ENCODE assay signal across 9 cellular contexts in genomic region chr15:78758084-78758483, GRCh38. TPM values are rescaled to one million over a fixed set of nuclear protein-coding genes. Genes with fewer than 3 reads are reported as not detected.
A peak's percentile ranks its signal among the peaks of the same experiment; 100 is the strongest.
DNase-seq lines count a peak whose midpoint lies in the region; ATAC-seq and TF ChIP-seq lines count a peak whose summit lies in the region.
"Not testable (repeated sequence)": the region's sequence is repeated elsewhere in the genome, so short reads cannot be mapped to it uniquely, and the experiment has no call there.
"Had no signal": no experiment of that assay in that cellular context is flagged by ENCODE, and none has a peak within 500 bp of the region (broad histone marks: within the 10 kb centered on the region; RNA-seq: fewer than 3 reads in every experiment).

No MANE protein-coding gene starts in this region.

- TF ChIP-seq POLR2A in spleen (IDR thresholded peaks at IDR 0.05), result not testable (repeated sequence)

- not testable (repeated sequence) for H4K8ac ChIP-seq in mesenchymal stem cell (ENCODE audit: low read length)

- H3K27ac Mint-ChIP-seq in osteocyte (ENCODE audit: unreplicated experiment), result peak overlapping the region; percentile 38

- not testable (repeated sequence) for H3K36me3 Mint-ChIP-seq in osteocyte (ENCODE audit: unreplicated experiment)

- H3K4me1 ChIP-seq in BLaER1 (peaks cover 94% of the 10 kb centered on the region), Karpas-422 (ENCODE audit: low read length) (peaks cover 64% of the 10 kb centered on the region), RWPE2 (ENCODE audit: insufficient read depth, poor library complexity, severe bottlenecking) (peaks cover 15% of the 10 kb centered on the region), ascending aorta (peaks cover 17 to 31% of the 10 kb centered on the region in 2 donors), mesenchymal stem cell (ENCODE audit: control insufficient read depth, insufficient read depth, low read depth, low read length) (peaks cover 63% of the 10 kb centered on the region), spleen (peaks cover 38 to 73% (median 57%) of the 10 kb centered on the region in 6 donors)

- not testable (repeated sequence) for ATAC-seq in RWPE2 (ENCODE audit: low read depth); left cardiac atrium

- not testable (repeated sequence) for H3K9me3 ChIP-seq in BLaER1; Karpas-422 (ENCODE audit: low read length); RWPE2 (ENCODE audit: severe bottlenecking); ascending aorta; mesenchymal stem cell (ENCODE audit: control insufficient read depth, low read length); spleen

- peak overlapping the region in 1 of 2 experiments; percentile 15 for H2BK12ac ChIP-seq in mesenchymal stem cell (ENCODE audit: low read length in 2 of 2)

- not testable (repeated sequence) for H3K18ac ChIP-seq in mesenchymal stem cell (ENCODE audit: low read depth in 1 of 2, low read length in 2 of 2)

- not testable (repeated sequence) for H4K20me1 ChIP-seq in BLaER1; Karpas-422 (ENCODE audit: insufficient read depth, low read depth, low read length)

- not testable (repeated sequence) for H2BK120ac ChIP-seq in mesenchymal stem cell (ENCODE audit: low read depth, low read length)

- not testable (repeated sequence) for H3K27me3 ChIP-seq in BLaER1; Karpas-422 (ENCODE audit: low read length); RWPE2 (ENCODE audit: insufficient read depth, poor library complexity, severe bottlenecking); ascending aorta; mesenchymal stem cell (ENCODE audit: control insufficient read depth in 1 of 2, insufficient read depth in 1 of 2, low read length in 2 of 2); spleen (replicated peaks in 1 of 7)

- not testable (repeated sequence) for H3K9me2 ChIP-seq in Karpas-422 (replicated peaks; ENCODE audit: insufficient read depth, low read length)

- over 99% methylated on average over 6 of the region's 8 CpGs for WGBS in mesenchymal stem cell
- WGBS in spleen, 5 donors, result 87 to 97% (median 92%) methylated on average over 7 to 8 of the region's 8 CpGs

- H4K91ac ChIP-seq in mesenchymal stem cell (ENCODE audit: low read length), result peak overlapping the region; percentile 39

- not testable (repeated sequence) for H3K36me3 ChIP-seq in BLaER1; Karpas-422 (ENCODE audit: insufficient read depth, low read length); RWPE2 (ENCODE audit: low read depth); ascending aorta; mesenchymal stem cell (ENCODE audit: control insufficient read depth in 1 of 2, insufficient read depth in 2 of 2, low read depth in 1 of 2, low read length in 2 of 2); spleen

- H3K79me2 ChIP-seq in Karpas-422 (ENCODE audit: low read length), result not testable (repeated sequence)

- H3K27ac ChIP-seq in BLaER1 (peak overlapping the region; percentile 98), Karpas-422 (ENCODE audit: low read length) (peak overlapping the region; percentile 99), RWPE2 (ENCODE audit: poor library complexity, severe bottlenecking) (peak overlapping the region; percentile 84), ascending aorta (peak overlapping the region; percentile 78), spleen (peak overlapping the region in 3 of 8 donors; percentile 73 to 84 (median 80))
- H3K27ac ChIP-seq in mesenchymal stem cell (ENCODE audit: low read length, poor library complexity, severe bottlenecking), result not testable (repeated sequence)

- not testable (repeated sequence) for H2AFZ ChIP-seq in Karpas-422 (ENCODE audit: low read length); mesenchymal stem cell (ENCODE audit: low read depth, low read length)

- peak overlapping the region; percentile 82; the same call in 1 of the 2 replicates for H3K9ac ChIP-seq in BLaER1
- H3K9ac ChIP-seq in Karpas-422 (ENCODE audit: low read length), result peak overlapping the region; percentile 76
- H3K9ac ChIP-seq in mesenchymal stem cell (ENCODE audit: low read length), result not testable (repeated sequence)

- H3K23ac ChIP-seq in mesenchymal stem cell (ENCODE audit: low read length in 2 of 2), result not testable (repeated sequence)

- H3K4me1 Mint-ChIP-seq in osteocyte (ENCODE audit: unreplicated experiment), result peaks cover 61% of the 10 kb centered on the region

- H3K9me3 Mint-ChIP-seq in osteocyte (ENCODE audit: unreplicated experiment), result not testable (repeated sequence)

- peak; percentile 52 for DNase-seq in Karpas-422
- DNase-seq in RWPE2 (ENCODE audit: low spot score), result peak; percentile 52
- DNase-seq in ascending aorta (ENCODE audit: low spot score in 2 of 2); mesenchymal stem cell; osteocyte (ENCODE audit: extremely low spot score, unreplicated experiment): not testable (repeated sequence)
- peak; percentile 12 for DNase-seq in left cardiac atrium
- DNase-seq in spleen, result peak; percentile 63

- H3K14ac ChIP-seq in mesenchymal stem cell (ENCODE audit: low read length in 2 of 2), result not testable (repeated sequence)

- not testable (repeated sequence) for H3K27me3 Mint-ChIP-seq in osteocyte (ENCODE audit: unreplicated experiment)

- intact Hi-C loops in ascending aorta (cut with DNase I), result loop anchor here (5.0 to 10.0 kb wide), 4 partner anchors 54 to 227 kb away; partner anchors contain the start of gene ADAMTS7
- intact Hi-C loops in left cardiac atrium (cut with DNase I), result loop anchor here in 1 of 2 donors (10.0 kb wide), 1 partner anchor 117 kb away; the partner anchor contains the start of gene MORF4L1
- intact Hi-C loops in spleen (cut with DNase I; ENCODE audit: low total_unique reads), result not testable (repeated sequence)

- H3K4me3 Mint-ChIP-seq in osteocyte (ENCODE audit: unreplicated experiment), result not testable (repeated sequence)

- H3K4me3 ChIP-seq in BLaER1 (peak overlapping the region; percentile 53; the same call in 1 of the 2 replicates), Karpas-422 (ENCODE audit: low read length) (peak overlapping the region; percentile 20; the same call in 1 of the 2 replicates)
- not testable (repeated sequence) for H3K4me3 ChIP-seq in RWPE2 (ENCODE audit: severe bottlenecking); ascending aorta; mesenchymal stem cell (ENCODE audit: insufficient read depth in 1 of 2, low read depth in 1 of 2, low read length in 2 of 2); spleen

- H2BK5ac ChIP-seq in mesenchymal stem cell (ENCODE audit: low read depth, low read length, poor library complexity, severe bottlenecking), result not testable (repeated sequence)

- H2AK5ac ChIP-seq in mesenchymal stem cell (ENCODE audit: low read length, severe bottlenecking), result not testable (repeated sequence)

- H3K4ac ChIP-seq in mesenchymal stem cell (ENCODE audit: low read depth in 1 of 2, low read length in 2 of 2), result not testable (repeated sequence)

- TF ChIP-seq CTCF in RWPE2 (IDR thresholded peaks at IDR 0.05; ENCODE audit: poor library complexity, severe bottlenecking); ascending aorta (IDR thresholded peaks at IDR 0.05); osteocyte (IDR thresholded peaks at IDR 0.05); spleen (IDR thresholded peaks at IDR 0.05 in 8 of 11, conservative IDR thresholded peaks at IDR 0.05 in 3 of 11): not testable (repeated sequence)

- H3K4me2 ChIP-seq in BLaER1 (peak overlapping the region; percentile 94), Karpas-422 (ENCODE audit: low read depth, low read length, poor library complexity, severe bottlenecking) (peak overlapping the region; percentile 79)
- H3K4me2 ChIP-seq in mesenchymal stem cell (ENCODE audit: low read length, poor library complexity, severe bottlenecking), result not testable (repeated sequence)

- not testable (repeated sequence) for H3K79me1 ChIP-seq in mesenchymal stem cell (replicated peaks; ENCODE audit: low read length, poor library complexity, severe bottlenecking)

- H2BK15ac ChIP-seq in mesenchymal stem cell (ENCODE audit: low read depth, poor library complexity, severe bottlenecking), result not testable (repeated sequence)

RNA-seq across cellular contexts. Expression of gene ADAMTS7, which starts 53.2 kb away (rescaled TPM):
- 0.29 and 0.75 TPM in 2 replicates for total RNA-seq in Karpas-422 (2014; rRNA removed; shearing (Covaris generic); ENCODE audit: low replicate concordance)
- total RNA-seq in ascending aorta, result 33.3 TPM
- 10 to 100 TPM; 35.8 to 45.9 TPM for total RNA-seq in left cardiac atrium
- polyA plus RNA-seq in mesenchymal stem cell (2013, experiment 1 of 2), result 14.1 TPM
- 13.0 TPM for polyA plus RNA-seq in mesenchymal stem cell (2013, experiment 2 of 2)
- 188 and 193 TPM in 2 replicates for total RNA-seq in osteocyte
- total RNA-seq in spleen, result 10 to 100 TPM in 1 of 7 donors, 1 to 10 TPM in 6; 3.4 to 15.0 (median 8.3) TPM
- 1 to 10 TPM in 2 of 3 donors, under 1 TPM in 1; 0.47 to 8.4 (median 2.2) TPM for polyA plus RNA-seq in spleen
- total RNA-seq: CD4-positive, alpha-beta memory T cell had no signal
- polyA plus RNA-seq: CD4-positive, alpha-beta memory T cell had no signal
